Comparison of ENCODE assay signal across 8 cellular contexts in genomic region chr3:114879059-114880031, GRCh38.
A peak's percentile ranks its signal among the peaks of the same experiment; 100 is the strongest.
DNase-seq lines count a peak whose midpoint lies in the region; ATAC-seq and TF ChIP-seq lines count a peak whose summit lies in the region.

No MANE protein-coding gene starts in this region.

- H3K9me2 ChIP-seq in PC-9 (ENCODE audit: insufficient read depth), result no peaks in the 10 kb centered on the region; the same call in none of the 2 replicates

- no peaks in the 10 kb centered on the region for H3K4me1 ChIP-seq in PC-9 (replicated peaks; ENCODE audit: insufficient read depth)

- H2AFZ ChIP-seq in PC-9, result no peak overlapping the region

- H3F3A ChIP-seq in PC-9 (ENCODE audit: insufficient read depth, low read depth), result no peaks in the 10 kb centered on the region

- DNase-seq in Daoy (ENCODE audit: low read depth), result peak; percentile 66
- no peak for DNase-seq in WTC11 (ENCODE audit: low spot score)
- DNase-seq in myocyte (ENCODE audit: low read depth), result peak; percentile 57
- DNase-seq in activated naive CD4-positive, alpha-beta T cell treated with anti-CD3 and anti-CD28 coated beads, Interleukin-2, amount 50 U/mL, for 16 hours, result no peak
- DNase-seq in stimulated activated CD4-positive, alpha-beta T cell treated with anti-CD3 and anti-CD28 coated beads, Interleukin-15, amount 100 ng/mL, for 24 hours, result no peak
- no peak for DNase-seq in PC-9

- no peak overlapping the region for H3K27ac ChIP-seq in PC-9

- peak overlapping the region; percentile 31; the same call in 1 of the 2 replicates for H3K27ac Mint-ChIP-seq in WTC11

- no TSS peak for BruUV-seq in PC-9 (replicated peaks; lab: Mats Ljungman, UMichigan)

- H3K4me3 ChIP-seq in PC-9, result no peak overlapping the region

- no peak for TF ChIP-seq CTCF in WTC11 (IDR thresholded peaks at IDR 0.05)
- TF ChIP-seq CTCF in PC-9 (conservative IDR thresholded peaks at IDR 0.05), result no peak

- peaks cover 30% of the 10 kb centered on the region for H3K4me1 Mint-ChIP-seq in WTC11

- POLR2A ChIA-PET in WTC11 (lab: Charles Lee), result no interaction called here
- POLR2A ChIA-PET in PC-9 (lab: Charles Lee; ENCODE audit: unreplicated experiment), result no interaction called here

- no peaks in the 10 kb centered on the region for H3K27me3 Mint-ChIP-seq in WTC11 (ENCODE audit: low read depth)

- no peaks in the 10 kb centered on the region for H3K9me3 Mint-ChIP-seq in WTC11

- no peak overlapping the region for H3K4me3 Mint-ChIP-seq in WTC11

- no peak overlapping the region for H3K4me2 ChIP-seq in PC-9

- no peaks in the 10 kb centered on the region for H3K9me3 ChIP-seq in PC-9 (ENCODE audit: insufficient read depth, low read depth)

- ATAC-seq in GM21447 (IDR thresholded peaks at IDR 0.05; ENCODE audit: unreplicated experiment), result peak; percentile 95
- peak; percentile 82 for ATAC-seq in HG03565 (IDR thresholded peaks at IDR 0.05; ENCODE audit: unreplicated experiment)
- no peak; the same call in 1 of the 2 replicates for ATAC-seq in WTC11

- no peaks in the 10 kb centered on the region for H3K36me3 Mint-ChIP-seq in WTC11

- H3K36me3 ChIP-seq in PC-9 (ENCODE audit: low read depth), result no peaks in the 10 kb centered on the region

- H4K20me1 ChIP-seq in PC-9 (ENCODE audit: insufficient read depth), result no peaks in the 10 kb centered on the region

- H3K79me2 ChIP-seq in PC-9 (ENCODE audit: low read depth), result no peaks in the 10 kb centered on the region

- intact Hi-C loops in PC-9 (cut with micrococcal nuclease; ENCODE audit: unreplicated experiment), result no loop called here

- H3K27me3 ChIP-seq in PC-9 (ENCODE audit: insufficient read depth, low read depth), result no peaks in the 10 kb centered on the region

- CTCF ChIA-PET in WTC11 (lab: Charles Lee), result no interaction called here
- CTCF ChIA-PET in PC-9 (lab: Charles Lee), result no interaction called here

TF ChIP-seq in WTC11, 78 proteins besides CTCF, POLR2A, EP300 and RAD21:
- TF ChIP-seq ATF3 (CRISPR knock-in tag; conservative IDR thresholded peaks at IDR 0.05) (no peak), ELF4 (CRISPR knock-in tag; IDR thresholded peaks at IDR 0.05; ENCODE audit: low read depth) (no peak), RORB (CRISPR knock-in tag; IDR thresholded peaks at IDR 0.05) (no peak), ZNF671 (CRISPR knock-in tag; IDR thresholded peaks at IDR 0.05) (no peak), JUN (CRISPR knock-in tag; IDR thresholded peaks at IDR 0.05) (no peak), SMAD3 (CRISPR knock-in tag; IDR thresholded peaks at IDR 0.05; ENCODE audit: borderline replicate concordance) (no peak), ETV6 (CRISPR knock-in tag; IDR thresholded peaks at IDR 0.05) (no peak), SP1 (CRISPR knock-in tag; conservative IDR thresholded peaks at IDR 0.05) (no peak), TCF7 (CRISPR knock-in tag; IDR thresholded peaks at IDR 0.05; ENCODE audit: low read depth) (no peak), ZNF425 (CRISPR knock-in tag; conservative IDR thresholded peaks at IDR 0.05) (no peak), NR2C2 (CRISPR knock-in tag; IDR thresholded peaks at IDR 0.05) (no peak), IRF2 (CRISPR knock-in tag; IDR thresholded peaks at IDR 0.05; ENCODE audit: borderline replicate concordance, low read depth) (no peak), GABPB1 (CRISPR knock-in tag; IDR thresholded peaks at IDR 0.05) (no peak), ZBTB21 (CRISPR knock-in tag; IDR thresholded peaks at IDR 0.05; ENCODE audit: borderline replicate concordance) (no peak), TEAD4 (CRISPR knock-in tag; IDR thresholded peaks at IDR 0.05) (no peak), ZNF532 (CRISPR knock-in tag; IDR thresholded peaks at IDR 0.05; ENCODE audit: borderline replicate concordance) (no peak), USF1 (CRISPR knock-in tag; IDR thresholded peaks at IDR 0.05) (no peak), ZNF263 (CRISPR knock-in tag; IDR thresholded peaks at IDR 0.05; ENCODE audit: low read depth) (no peak), SMAD4 (CRISPR knock-in tag; IDR thresholded peaks at IDR 0.05) (no peak), AFF4 (CRISPR knock-in tag; IDR thresholded peaks at IDR 0.05; ENCODE audit: borderline replicate concordance) (no peak)

Comparison
In these comparisons a context has a peak if more than half of its experiments do, and no peak if none do; other contexts are left out.
1. DNase-seq: peak in Daoy (single experiment) and myocyte (single experiment); none in WTC11 (single experiment), activated naive CD4-positive, alpha-beta T cell treated with anti-CD3 and anti-CD28 coated beads, Interleukin-2, amount 50 U/mL, for 16 hours (single experiment), stimulated activated CD4-positive, alpha-beta T cell treated with anti-CD3 and anti-CD28 coated beads, Interleukin-15, amount 100 ng/mL, for 24 hours (single experiment) and PC-9 (0 of 2).